ENCODE assay signal across 17 cellular contexts in genomic region chr14:100052819-100053218, GRCh38. TPM values are rescaled to one million over a fixed set of nuclear protein-coding genes. Genes with fewer than 3 reads are reported as not detected.
DNase-seq lines count a peak whose midpoint lies in the region; ATAC-seq and TF ChIP-seq lines count a peak whose summit lies in the region.
"Had no signal": no experiment of that assay in that cellular context is flagged by ENCODE, and none has a peak within 500 bp of the region (broad histone marks: within the 10 kb centered on the region; RNA-seq: fewer than 3 reads in every experiment).

No MANE protein-coding gene starts in this region.

- H3K27ac Mint-ChIP-seq in activated CD8-positive, alpha-beta T cell treated with anti-CD3 and anti-CD28 coated beads, Interleukin-2, amount 10 ng/mL, durations not matched to agents 7 days and 5 days: peak overlapping the region; percentile 12
- no peak overlapping the region for H3K27ac Mint-ChIP-seq in activated CD8-positive, alpha-beta T cell treated with anti-CD3 and anti-CD28 coated beads for 36 hours

- POLR2A ChIA-PET in activated CD8-positive, alpha-beta T cell treated with anti-CD3 and anti-CD28 coated beads, Interleukin-2, amount 10 ng/mL, durations not matched to agents 7 days and 5 days (lab: Charles Lee): interaction anchor here (0.7 to 1.3 kb wide), 2 partner anchors 12 to 26 kb away, joined by 3 read pairs; partner anchors contain the start of gene EVL
- POLR2A ChIA-PET in activated CD8-positive, alpha-beta T cell treated with anti-CD3 and anti-CD28 coated beads for 36 hours (lab: Charles Lee): interaction anchor here (21.3 kb wide), 1 partner anchor 23 kb away, joined by 521 read pairs; the partner anchor contains the start of gene EVL

- peaks cover 62% of the 10 kb centered on the region for H3K4me1 Mint-ChIP-seq in activated CD8-positive, alpha-beta T cell treated with anti-CD3 and anti-CD28 coated beads, Interleukin-2, amount 10 ng/mL, durations not matched to agents 7 days and 5 days (ENCODE audit: low read depth)
- H3K4me1 Mint-ChIP-seq in activated CD8-positive, alpha-beta T cell treated with anti-CD3 and anti-CD28 coated beads for 36 hours (ENCODE audit: low read depth): peaks cover 43% of the 10 kb centered on the region

- CTCF ChIA-PET in activated CD8-positive, alpha-beta T cell treated with anti-CD3 and anti-CD28 coated beads, Interleukin-2, amount 10 ng/mL, durations not matched to agents 7 days and 5 days (lab: Charles Lee): interaction anchor here (0.8 to 7.7 kb wide), 6 partner anchors 9 to 140 kb away, joined by 3 to 160 read pairs (median 6); partner anchors contain the start of gene EVL
- CTCF ChIA-PET in activated CD8-positive, alpha-beta T cell treated with anti-CD3 and anti-CD28 coated beads for 36 hours (lab: Charles Lee): interaction anchor here (1.1 to 2.3 kb wide), 3 partner anchors 28 to 56 kb away, joined by 3 to 12 read pairs (median 3); no protein-coding TSS in a partner anchor

- no peak for TF ChIP-seq CTCF in activated CD8-positive, alpha-beta T cell treated with anti-CD3 and anti-CD28 coated beads for 36 hours (IDR thresholded peaks at IDR 0.05)

- H3K9me3 Mint-ChIP-seq in activated CD8-positive, alpha-beta T cell treated with anti-CD3 and anti-CD28 coated beads, Interleukin-2, amount 10 ng/mL, durations not matched to agents 7 days and 5 days (ENCODE audit: insufficient read depth): no peaks in the 10 kb centered on the region
- no peaks in the 10 kb centered on the region for H3K9me3 Mint-ChIP-seq in activated CD8-positive, alpha-beta T cell treated with anti-CD3 and anti-CD28 coated beads for 36 hours

- H3K27me3 Mint-ChIP-seq in activated CD8-positive, alpha-beta T cell treated with anti-CD3 and anti-CD28 coated beads, Interleukin-2, amount 10 ng/mL, durations not matched to agents 7 days and 5 days (ENCODE audit: low read depth): no peaks in the 10 kb centered on the region
- no peaks in the 10 kb centered on the region for H3K27me3 Mint-ChIP-seq in activated CD8-positive, alpha-beta T cell treated with anti-CD3 and anti-CD28 coated beads for 36 hours
- H3K27me3 Mint-ChIP-seq: CD4-positive, alpha-beta memory T cell had no signal

- in situ Hi-C loops in ACHN (cut with HindIII; ENCODE audit: low pct_ligation_motif_present, low pct_unique_long_range_greater_than_20kb, low sequenced_read_pairs): no loop called here

- H3K4me3 Mint-ChIP-seq in activated CD8-positive, alpha-beta T cell treated with anti-CD3 and anti-CD28 coated beads, Interleukin-2, amount 10 ng/mL, durations not matched to agents 7 days and 5 days: no peak overlapping the region
- no peak overlapping the region for H3K4me3 Mint-ChIP-seq in activated CD8-positive, alpha-beta T cell treated with anti-CD3 and anti-CD28 coated beads for 36 hours
- H3K4me3 Mint-ChIP-seq: CD4-positive, alpha-beta memory T cell had no signal

- peak; percentile 15 for DNase-seq in NCI-H2171 treated with DMSO at 0.1 percent for 48 hours (lab: John Stamatoyannopoulos, UW)
- DNase-seq in NCI-H2171 (lab: John Stamatoyannopoulos, UW): no peak
- no peak for DNase-seq in activated CD8-positive, alpha-beta T cell treated with anti-CD3 and anti-CD28 coated beads, Interleukin-2, amount 10 ng/mL, durations not matched to agents 7 days and 5 days
- DNase-seq in activated CD8-positive, alpha-beta T cell treated with anti-CD3 and anti-CD28 coated beads for 36 hours: no peak
- peak; percentile 31 for DNase-seq in cerebellar cortex (ENCODE audit: low spot score)
- no peak for DNase-seq in ACHN
- DNase-seq: 8988T; Calu3; CD4-positive, alpha-beta memory T cell; COR-L47; DMS53; DMS79 treated with DMSO at 0.1 percent for 48 hours; GM23248; H7; HCEC 1CT had no signal

- intact Hi-C loops in activated CD8-positive, alpha-beta T cell treated with anti-CD3 and anti-CD28 coated beads for 36 hours (cut with micrococcal nuclease): no loop called here

- H3K36me3 Mint-ChIP-seq in activated CD8-positive, alpha-beta T cell treated with anti-CD3 and anti-CD28 coated beads, Interleukin-2, amount 10 ng/mL, durations not matched to agents 7 days and 5 days (ENCODE audit: low read depth): peaks cover 13% of the 10 kb centered on the region
- peaks cover 1% of the 10 kb centered on the region for H3K36me3 Mint-ChIP-seq in activated CD8-positive, alpha-beta T cell treated with anti-CD3 and anti-CD28 coated beads for 36 hours (ENCODE audit: low read depth)
- H3K36me3 Mint-ChIP-seq: CD4-positive, alpha-beta memory T cell had no signal

- no peak for ATAC-seq in activated CD8-positive, alpha-beta T cell treated with anti-CD3 and anti-CD28 coated beads, Interleukin-2, amount 10 ng/mL, durations not matched to agents 7 days and 5 days
- ATAC-seq in activated CD8-positive, alpha-beta T cell treated with anti-CD3 and anti-CD28 coated beads for 36 hours: no peak
- ATAC-seq in GM19467 (IDR thresholded peaks at IDR 0.05; ENCODE audit: unreplicated experiment): no peak
- ATAC-seq: A549 had no signal

RNA-seq across cellular contexts. Expression of gene EVL, which starts 12.4 kb away (rescaled TPM):
- 100 to 1,000 TPM; 863 to 926 TPM for total RNA-seq in activated CD8-positive, alpha-beta T cell treated with anti-CD3 and anti-CD28 coated beads, Interleukin-2, amount 10 ng/mL, durations not matched to agents 7 days and 5 days
- total RNA-seq in activated CD8-positive, alpha-beta T cell treated with anti-CD3 and anti-CD28 coated beads for 36 hours: 100 to 1,000 TPM; 340 to 351 TPM

Comparison
In these comparisons a context has a peak if more than half of its experiments do, and no peak if none do; other contexts are left out.
1. DNase-seq: peak in NCI-H2171 treated with DMSO at 0.1 percent for 48 hours (single experiment) and cerebellar cortex (single experiment); none in NCI-H2171 (single experiment), activated CD8-positive, alpha-beta T cell treated with anti-CD3 and anti-CD28 coated beads, Interleukin-2, amount 10 ng/mL, durations not matched to agents 7 days and 5 days (single experiment), activated CD8-positive, alpha-beta T cell treated with anti-CD3 and anti-CD28 coated beads for 36 hours (single experiment) and ACHN (single experiment).